ENCODE assay signal across 22 cellular contexts in genomic region chr10:72014785-72015480, GRCh38.
"Had no signal": no experiment of that assay in that cellular context is flagged by ENCODE, and none has a peak within 500 bp of the region (broad histone marks: within the 10 kb centered on the region; RNA-seq: fewer than 3 reads in every experiment).

No MANE protein-coding gene starts in this region.

- H3K9me3 ChIP-seq: ascending aorta, breast epithelium, esophagus muscularis mucosa, left lung, pancreas, spleen, upper lobe of right lung had no signal

- H3K27ac ChIP-seq: ascending aorta, left lung, pancreas, spleen, upper lobe of right lung had no signal

- DNase-seq: activated CD4-positive, alpha-beta T cell treated with anti-CD3 and anti-CD28 coated beads, Interleukin-2, amount 50 U/mL, for 1 hour; activated CD8-positive, alpha-beta memory T cell treated with anti-CD3 and anti-CD28 coated beads, Interleukin-2, amount 50 U/mL, for 4 hours; activated effector memory CD4-positive, alpha-beta T cell treated with Interleukin-2 at 50 U/mL for 16 hours; activated naive CD4-positive, alpha-beta T cell treated with anti-CD3 and anti-CD28 coated beads, Interleukin-2, amount 10 ng/mL, durations not matched to agents 7 days and 5 days; activated naive CD8-positive, alpha-beta T cell treated with anti-CD3 and anti-CD28 coated beads, Interleukin-2, amount 50 U/mL, for 24 hours; activated T-cell treated with anti-CD3 and anti-CD28 coated beads, Interleukin-2, amount 50 U/mL, for 4 hours; effector memory CD4-positive, alpha-beta T cell; left lung; pancreas; spleen; stimulated activated CD4-positive, alpha-beta T cell treated with anti-CD3 and anti-CD28 coated beads, Interleukin-4, amount 100 ng/mL, for 4 hours; upper lobe of right lung had no signal

- H3K4me1 ChIP-seq: pancreas had no signal

- H3K9me3 Mint-ChIP-seq: activated naive CD4-positive, alpha-beta T cell treated with anti-CD3 and anti-CD28 coated beads, Interleukin-2, amount 10 ng/mL, durations not matched to agents 7 days and 5 days; activated naive CD8-positive, alpha-beta T cell treated with anti-CD3 and anti-CD28 coated beads, Interleukin-2, amount 50 U/mL, for 24 hours; activated T-cell treated with anti-CD3 and anti-CD28 coated beads, Interleukin-2, amount 50 U/mL, for 4 hours; dendritic cell treated with granulocyte-macrophage colony-stimulating factor and Interleukin-4, amounts not matched to agents 40 ng/mL and 50 ng/mL, for 4 days; stimulated activated memory B cell treated with anti-CD40 and anti-IgM and Interleukin-4, amounts not matched to agents 10 μg/mL and 1 μg/mL and 100 μg/mL, for 72 hours; T-helper 1 cell treated with Interleukin-12 subunit alpha and Interleukin-12 subunit beta and Interleukin-4 antibody, amounts not matched to agents 30 μg/mL and 1 μg/mL, for 36 hours had no signal

- H3K27ac Mint-ChIP-seq: activated naive CD4-positive, alpha-beta T cell treated with anti-CD3 and anti-CD28 coated beads, Interleukin-2, amount 10 ng/mL, durations not matched to agents 7 days and 5 days; activated naive CD8-positive, alpha-beta T cell treated with anti-CD3 and anti-CD28 coated beads, Interleukin-2, amount 50 U/mL, for 24 hours; dendritic cell treated with granulocyte-macrophage colony-stimulating factor and Interleukin-4, amounts not matched to agents 40 ng/mL and 50 ng/mL, for 4 days; stimulated activated memory B cell treated with anti-CD40 and anti-IgM and Interleukin-4, amounts not matched to agents 10 μg/mL and 1 μg/mL and 100 μg/mL, for 72 hours; T-helper 1 cell treated with Interleukin-12 subunit alpha and Interleukin-12 subunit beta and Interleukin-4 antibody, amounts not matched to agents 30 μg/mL and 1 μg/mL, for 36 hours had no signal

- FAIRE-seq: endothelial cell of umbilical vein, keratinocyte, pancreas had no signal

- ATAC-seq: activated CD4-positive, CD25-positive, alpha-beta regulatory T cell treated with anti-CD3 and anti-CD28 coated beads, Interleukin-2, amount 50 U/mL, for 24 hours; activated naive CD8-positive, alpha-beta T cell treated with anti-CD3 and anti-CD28 coated beads, Interleukin-2, amount 50 U/mL, for 24 hours; activated T-cell treated with anti-CD3 and anti-CD28 coated beads, Interleukin-2, amount 50 U/mL, for 4 hours; left lung; pancreas; stimulated activated memory B cell treated with anti-CD40 and anti-IgM and Interleukin-4, amounts not matched to agents 10 μg/mL and 1 μg/mL and 100 μg/mL, for 72 hours; upper lobe of right lung had no signal

- H3K4me3 Mint-ChIP-seq: activated naive CD4-positive, alpha-beta T cell treated with anti-CD3 and anti-CD28 coated beads, Interleukin-2, amount 10 ng/mL, durations not matched to agents 7 days and 5 days; activated naive CD8-positive, alpha-beta T cell treated with anti-CD3 and anti-CD28 coated beads, Interleukin-2, amount 50 U/mL, for 24 hours; activated T-cell treated with anti-CD3 and anti-CD28 coated beads, Interleukin-2, amount 50 U/mL, for 4 hours; dendritic cell treated with granulocyte-macrophage colony-stimulating factor and Interleukin-4, amounts not matched to agents 40 ng/mL and 50 ng/mL, for 4 days; neural crest cell; stimulated activated memory B cell treated with anti-CD40 and anti-IgM and Interleukin-4, amounts not matched to agents 10 μg/mL and 1 μg/mL and 100 μg/mL, for 72 hours; T-helper 1 cell treated with Interleukin-12 subunit alpha and Interleukin-12 subunit beta and Interleukin-4 antibody, amounts not matched to agents 30 μg/mL and 1 μg/mL, for 36 hours had no signal

- H3K4me3 ChIP-seq: ascending aorta, breast epithelium, esophagus muscularis mucosa, left lung, pancreas, spleen, upper lobe of right lung had no signal

- H3K36me3 ChIP-seq: breast epithelium, left lung, pancreas, upper lobe of right lung had no signal

- H3K36me3 Mint-ChIP-seq: activated naive CD4-positive, alpha-beta T cell treated with anti-CD3 and anti-CD28 coated beads, Interleukin-2, amount 10 ng/mL, durations not matched to agents 7 days and 5 days; stimulated activated memory B cell treated with anti-CD40 and anti-IgM and Interleukin-4, amounts not matched to agents 10 μg/mL and 1 μg/mL and 100 μg/mL, for 72 hours had no signal

- H3K4me1 Mint-ChIP-seq: activated naive CD4-positive, alpha-beta T cell treated with anti-CD3 and anti-CD28 coated beads, Interleukin-2, amount 10 ng/mL, durations not matched to agents 7 days and 5 days; activated naive CD8-positive, alpha-beta T cell treated with anti-CD3 and anti-CD28 coated beads, Interleukin-2, amount 50 U/mL, for 24 hours; stimulated activated memory B cell treated with anti-CD40 and anti-IgM and Interleukin-4, amounts not matched to agents 10 μg/mL and 1 μg/mL and 100 μg/mL, for 72 hours had no signal
